1 cellular context compared by ENCODE assay signal in genomic region chr1:26321315-26322041, GRCh38.
TF ChIP-seq lines count a peak whose summit lies in the region.

No MANE protein-coding gene starts in this region.

TF ChIP-seq in K562, 482 proteins besides CTCF, POLR2A, EP300 and RAD21 (continued from another document):
- TF ChIP-seq, protein P1, sequence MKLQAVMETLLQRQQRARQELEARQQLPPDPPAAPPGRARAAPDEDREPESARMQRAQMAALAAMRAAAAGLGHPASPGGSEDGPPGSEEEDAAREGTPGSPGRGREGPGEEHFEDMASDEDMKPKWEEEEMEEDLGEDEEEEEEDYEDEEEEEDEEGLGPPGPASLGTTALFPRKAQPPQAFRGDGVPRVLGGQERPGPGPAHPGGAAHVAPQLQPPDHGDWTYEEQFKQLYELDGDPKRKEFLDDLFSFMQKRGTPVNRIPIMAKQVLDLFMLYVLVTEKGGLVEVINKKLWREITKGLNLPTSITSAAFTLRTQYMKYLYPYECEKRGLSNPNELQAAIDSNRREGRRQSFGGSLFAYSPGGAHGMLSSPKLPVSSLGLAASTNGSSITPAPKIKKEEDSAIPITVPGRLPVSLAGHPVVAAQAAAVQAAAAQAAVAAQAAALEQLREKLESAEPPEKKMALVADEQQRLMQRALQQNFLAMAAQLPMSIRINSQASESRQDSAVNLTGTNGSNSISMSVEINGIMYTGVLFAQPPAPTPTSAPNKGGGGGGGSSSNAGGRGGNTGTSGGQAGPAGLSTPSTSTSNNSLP (IDR thresholded peaks at IDR 0.05; ENCODE audit: borderline replicate concordance, low read depth, low read length), result no peak
- TF ChIP-seq KDM1A (IDR thresholded peaks at IDR 0.05), result no peak
- TF ChIP-seq SNAPC5 (CRISPR knock-in tag; IDR thresholded peaks at IDR 0.05), result no peak
- TF ChIP-seq, protein P2, sequence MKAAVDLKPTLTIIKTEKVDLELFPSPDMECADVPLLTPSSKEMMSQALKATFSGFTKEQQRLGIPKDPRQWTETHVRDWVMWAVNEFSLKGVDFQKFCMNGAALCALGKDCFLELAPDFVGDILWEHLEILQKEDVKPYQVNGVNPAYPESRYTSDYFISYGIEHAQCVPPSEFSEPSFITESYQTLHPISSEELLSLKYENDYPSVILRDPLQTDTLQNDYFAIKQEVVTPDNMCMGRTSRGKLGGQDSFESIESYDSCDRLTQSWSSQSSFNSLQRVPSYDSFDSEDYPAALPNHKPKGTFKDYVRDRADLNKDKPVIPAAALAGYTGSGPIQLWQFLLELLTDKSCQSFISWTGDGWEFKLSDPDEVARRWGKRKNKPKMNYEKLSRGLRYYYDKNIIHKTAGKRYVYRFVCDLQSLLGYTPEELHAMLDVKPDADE (conservative IDR thresholded peaks at IDR 0.05; ENCODE audit: control insufficient read depth, low read depth, low read length), result 0 out of 2 replicates have a peak, but pooled peaks have one; percentile 4
- no peak; the same call in 1 of the 2 replicates for TF ChIP-seq E2F3 (CRISPR knock-in tag; IDR thresholded peaks at IDR 0.05)
- no peak for TF ChIP-seq CHD1 (IDR thresholded peaks at IDR 0.05; ENCODE audit: low read length)
- no peak for TF ChIP-seq ZNF511 (CRISPR knock-in tag; IDR thresholded peaks at IDR 0.05)
- 0 out of 2 replicates have a peak, but pooled peaks have one; percentile 51 for TF ChIP-seq ZBTB9 (CRISPR knock-in tag; IDR thresholded peaks at IDR 0.05)
- no peak for TF ChIP-seq HEY1 (CRISPR knock-in tag; IDR thresholded peaks at IDR 0.05; ENCODE audit: borderline replicate concordance)
- no peak for TF ChIP-seq SNRNP70 (optimal IDR thresholded peaks at IDR 0.05; ENCODE audit: low read depth, low read length)
- TF ChIP-seq TAL1 (IDR thresholded peaks at IDR 0.05), result no peak
- no peak for TF ChIP-seq SOX6 (IDR thresholded peaks at IDR 0.05)
- peak in 1 of 2 experiments; percentile 14; a peak in 1 of 3 replicates for TF ChIP-seq CBX3 (IDR thresholded peaks at IDR 0.05; ENCODE audit: borderline replicate concordance in 1 of 2, low read length in 2 of 2)
- TF ChIP-seq NUFIP1 (IDR thresholded peaks at IDR 0.05; ENCODE audit: partially characterized antibody), result no peak
- TF ChIP-seq HMG20B (CRISPR knock-in tag; IDR thresholded peaks at IDR 0.05), result no peak
